8 cellular contexts compared by ENCODE assay signal in genomic region chr5:179700401-179700918, GRCh38. TPM values are rescaled to one million over a fixed set of nuclear protein-coding genes. Genes with fewer than 3 reads are reported as not detected.
DNase-seq lines count a peak whose midpoint lies in the region; ATAC-seq and TF ChIP-seq lines count a peak whose summit lies in the region.

No MANE protein-coding gene starts in this region.

- H3K36me3 Mint-ChIP-seq in activated T-helper 17 cell treated with anti-CD3 and anti-CD28 coated beads, Interleukin-2, amount 50 U/mL, for 72 hours (ENCODE audit: low read depth) = peaks cover 72% of the 10 kb centered on the region

- H3K9me3 ChIP-seq in right atrium auricular region (no peaks in the 10 kb centered on the region), upper lobe of left lung (no peaks in the 10 kb centered on the region)

- H3K27me3 Mint-ChIP-seq in activated T-helper 17 cell treated with anti-CD3 and anti-CD28 coated beads, Interleukin-2, amount 50 U/mL, for 72 hours = no peaks in the 10 kb centered on the region

- no peak for ATAC-seq in Right ventricle myocardium superior (ENCODE audit: poor library complexity)
- ATAC-seq in activated T-helper 17 cell treated with anti-CD3 and anti-CD28 coated beads, Interleukin-2, amount 50 U/mL, for 72 hours (replicated peaks) = no peak
- no peak for ATAC-seq in upper lobe of left lung (ENCODE audit: low FRiP score in 2 of 2)
- ATAC-seq in HG02981 (IDR thresholded peaks at IDR 0.05; ENCODE audit: unreplicated experiment) = no peak
- no peak for ATAC-seq in GM18520 (IDR thresholded peaks at IDR 0.05; ENCODE audit: unreplicated experiment)
- ATAC-seq in HG02798 (IDR thresholded peaks at IDR 0.05; ENCODE audit: poor library complexity, unreplicated experiment) = no peak

- H3K9me3 Mint-ChIP-seq in activated T-helper 17 cell treated with anti-CD3 and anti-CD28 coated beads, Interleukin-2, amount 50 U/mL, for 72 hours = no peaks in the 10 kb centered on the region

- intact Hi-C loops in Right ventricle myocardium superior (cut with DNase I) = no loop called here

- H3K4me1 ChIP-seq in right atrium auricular region (peaks cover 0 to 46% of the 10 kb centered on the region in 2 donors), upper lobe of left lung (peaks cover 25 to 45% (median 38%) of the 10 kb centered on the region in 4 donors)

- TF ChIP-seq POLR2A in upper lobe of left lung (IDR thresholded peaks at IDR 0.05) = no peak

- no peak for TF ChIP-seq EP300 in upper lobe of left lung (IDR thresholded peaks at IDR 0.05)

- H3K4me1 Mint-ChIP-seq in activated T-helper 17 cell treated with anti-CD3 and anti-CD28 coated beads, Interleukin-2, amount 50 U/mL, for 72 hours = peaks cover 28% of the 10 kb centered on the region

- no peak for TF ChIP-seq CTCF in right atrium auricular region (IDR thresholded peaks at IDR 0.05)
- TF ChIP-seq CTCF in upper lobe of left lung (IDR thresholded peaks at IDR 0.05) = no peak

- H3K36me3 ChIP-seq in right atrium auricular region (no peaks in the 10 kb centered on the region), upper lobe of left lung (peaks cover 0 to 23% (median 0%) of the 10 kb centered on the region in 4 donors)

- DNase-seq in right atrium auricular region (ENCODE audit: low spot score) = no peak
- DNase-seq in Right ventricle myocardium superior = no peak
- DNase-seq in kidney glomerular epithelial cell (lab: John Stamatoyannopoulos, UW) = peak; percentile 55
- DNase-seq in upper lobe of left lung = peak in 1 of 2 donors; percentile 28

- H3K4me3 Mint-ChIP-seq in activated T-helper 17 cell treated with anti-CD3 and anti-CD28 coated beads, Interleukin-2, amount 50 U/mL, for 72 hours = peak overlapping the region; percentile 95

- WGBS in upper lobe of left lung, 2 donors = 34 to 43% methylated on average over 7 of the region's 7 CpGs

- H3K27ac Mint-ChIP-seq in activated T-helper 17 cell treated with anti-CD3 and anti-CD28 coated beads, Interleukin-2, amount 50 U/mL, for 72 hours = peak overlapping the region; percentile 99

- H3K27ac ChIP-seq in right atrium auricular region (peak overlapping the region; percentile 97 to 98), upper lobe of left lung (peak overlapping the region; percentile 90 to 99 (median 99))

- no peaks in the 10 kb centered on the region for H3K27me3 ChIP-seq in right atrium auricular region
- H3K27me3 ChIP-seq in upper lobe of left lung = no peaks in the 10 kb centered on the region

- H3K4me3 ChIP-seq in right atrium auricular region = peak overlapping the region; percentile 82 to 99
- H3K4me3 ChIP-seq in upper lobe of left lung = peak overlapping the region in 3 of 4 donors; percentile 91 to 99 (median 94)

RNA-seq across cellular contexts. Expression of gene CANX, which starts 1.7 kb away (rescaled TPM):
- total RNA-seq in right atrium auricular region (100 to 1,000 TPM; 288 to 297 TPM), Right ventricle myocardium superior (471 TPM), upper lobe of left lung (100 to 1,000 TPM; 139 to 754 (median 342) TPM)
- total RNA-seq in activated T-helper 17 cell treated with anti-CD3 and anti-CD28 coated beads, Interleukin-2, amount 50 U/mL, for 72 hours = 100 to 1,000 TPM; 605 to 614 TPM

RNA-seq across cellular contexts. Expression of gene CBY3, which starts 19.6 kb away (rescaled TPM):
- total RNA-seq in right atrium auricular region = not detected
- not detected for total RNA-seq in Right ventricle myocardium superior
- total RNA-seq in activated T-helper 17 cell treated with anti-CD3 and anti-CD28 coated beads, Interleukin-2, amount 50 U/mL, for 72 hours = not detected
- 1 to 10 TPM in 3 of 6 donors, not detected in 3; 1.7 to 2.1 (median 1.8) TPM for total RNA-seq in upper lobe of left lung

RNA-seq across cellular contexts. Expression of gene MAML1, which starts 32.2 kb away (rescaled TPM):
- total RNA-seq in right atrium auricular region (10 to 100 TPM; 10.8 to 16.6 TPM), Right ventricle myocardium superior (10.4 TPM), upper lobe of left lung (10 to 100 TPM; 22.5 to 59.7 (median 26.7) TPM)
- total RNA-seq in activated T-helper 17 cell treated with anti-CD3 and anti-CD28 coated beads, Interleukin-2, amount 50 U/mL, for 72 hours = 10 to 100 TPM; 26.7 to 42.4 TPM
